1 cellular context compared by ENCODE assay signal in genomic region chr10:17923728-17924127, GRCh38.
TF ChIP-seq lines count a peak whose summit lies in the region.

No MANE protein-coding gene starts in this region.

TF ChIP-seq in HepG2, 621 proteins besides CTCF, POLR2A, EP300 and RAD21 (continued from another document):
- TF ChIP-seq, protein P1, sequence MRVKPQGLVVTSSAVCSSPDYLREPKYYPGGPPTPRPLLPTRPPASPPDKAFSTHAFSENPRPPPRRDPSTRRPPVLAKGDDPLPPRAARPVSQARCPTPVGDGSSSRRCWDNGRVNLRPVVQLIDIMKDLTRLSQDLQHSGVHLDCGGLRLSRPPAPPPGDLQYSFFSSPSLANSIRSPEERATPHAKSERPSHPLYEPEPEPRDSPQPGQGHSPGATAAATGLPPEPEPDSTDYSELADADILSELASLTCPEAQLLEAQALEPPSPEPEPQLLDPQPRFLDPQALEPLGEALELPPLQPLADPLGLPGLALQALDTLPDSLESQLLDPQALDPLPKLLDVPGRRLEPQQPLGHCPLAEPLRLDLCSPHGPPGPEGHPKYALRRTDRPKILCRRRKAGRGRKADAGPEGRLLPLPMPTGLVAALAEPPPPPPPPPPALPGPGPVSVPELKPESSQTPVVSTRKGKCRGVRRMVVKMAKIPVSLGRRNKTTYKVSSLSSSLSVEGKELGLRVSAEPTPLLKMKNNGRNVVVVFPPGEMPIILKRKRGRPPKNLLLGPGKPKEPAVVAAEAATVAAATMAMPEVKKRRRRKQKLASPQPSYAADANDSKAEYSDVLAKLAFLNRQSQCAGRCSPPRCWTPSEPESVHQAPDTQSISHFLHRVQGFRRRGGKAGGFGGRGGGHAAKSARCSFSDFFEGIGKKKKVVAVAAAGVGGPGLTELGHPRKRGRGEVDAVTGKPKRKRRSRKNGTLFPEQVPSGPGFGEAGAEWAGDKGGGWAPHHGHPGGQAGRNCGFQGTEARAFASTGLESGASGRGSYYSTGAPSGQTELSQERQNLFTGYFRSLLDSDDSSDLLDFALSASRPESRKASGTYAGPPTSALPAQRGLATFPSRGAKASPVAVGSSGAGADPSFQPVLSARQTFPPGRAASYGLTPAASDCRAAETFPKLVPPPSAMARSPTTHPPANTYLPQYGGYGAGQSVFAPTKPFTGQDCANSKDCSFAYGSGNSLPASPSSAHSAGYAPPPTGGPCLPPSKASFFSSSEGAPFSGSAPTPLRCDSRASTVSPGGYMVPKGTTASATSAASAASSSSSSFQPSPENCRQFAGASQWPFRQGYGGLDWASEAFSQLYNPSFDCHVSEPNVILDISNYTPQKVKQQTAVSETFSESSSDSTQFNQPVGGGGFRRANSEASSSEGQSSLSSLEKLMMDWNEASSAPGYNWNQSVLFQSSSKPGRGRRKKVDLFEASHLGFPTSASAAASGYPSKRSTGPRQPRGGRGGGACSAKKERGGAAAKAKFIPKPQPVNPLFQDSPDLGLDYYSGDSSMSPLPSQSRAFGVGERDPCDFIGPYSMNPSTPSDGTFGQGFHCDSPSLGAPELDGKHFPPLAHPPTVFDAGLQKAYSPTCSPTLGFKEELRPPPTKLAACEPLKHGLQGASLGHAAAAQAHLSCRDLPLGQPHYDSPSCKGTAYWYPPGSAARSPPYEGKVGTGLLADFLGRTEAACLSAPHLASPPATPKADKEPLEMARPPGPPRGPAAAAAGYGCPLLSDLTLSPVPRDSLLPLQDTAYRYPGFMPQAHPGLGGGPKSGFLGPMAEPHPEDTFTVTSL (CRISPR knock-in tag; IDR thresholded peaks at IDR 0.05; ENCODE audit: borderline replicate concordance), result no peak
- TF ChIP-seq ATF7-NPFF (CRISPR knock-in tag; IDR thresholded peaks at IDR 0.05; ENCODE audit: low read depth) (no peak), ZNF382 (CRISPR knock-in tag; IDR thresholded peaks at IDR 0.05; ENCODE audit: borderline replicate concordance) (no peak), ZBTB39 (CRISPR knock-in tag; IDR thresholded peaks at IDR 0.05) (no peak), SMARCE1 (IDR thresholded peaks at IDR 0.05; ENCODE audit: borderline replicate concordance) (no peak), ZNF274 (CRISPR knock-in tag; IDR thresholded peaks at IDR 0.05) (no peak), NR2F1 (CRISPR knock-in tag; IDR thresholded peaks at IDR 0.05) (no peak), GABPA (IDR thresholded peaks at IDR 0.05; ENCODE audit: low read depth, low read length) (no peak), GABPA (CRISPR knock-in tag; IDR thresholded peaks at IDR 0.05; ENCODE audit: low read depth) (no peak), ZNF124 (CRISPR knock-in tag; IDR thresholded peaks at IDR 0.05) (no peak), EEA1 (CRISPR knock-in tag; IDR thresholded peaks at IDR 0.05; ENCODE audit: borderline replicate concordance) (no peak), GATAD2A (CRISPR knock-in tag; IDR thresholded peaks at IDR 0.05) (no peak), GATAD1 (CRISPR knock-in tag; IDR thresholded peaks at IDR 0.05) (no peak), ZNF331 (CRISPR knock-in tag; IDR thresholded peaks at IDR 0.05) (no peak)
- TF ChIP-seq, protein P2, sequence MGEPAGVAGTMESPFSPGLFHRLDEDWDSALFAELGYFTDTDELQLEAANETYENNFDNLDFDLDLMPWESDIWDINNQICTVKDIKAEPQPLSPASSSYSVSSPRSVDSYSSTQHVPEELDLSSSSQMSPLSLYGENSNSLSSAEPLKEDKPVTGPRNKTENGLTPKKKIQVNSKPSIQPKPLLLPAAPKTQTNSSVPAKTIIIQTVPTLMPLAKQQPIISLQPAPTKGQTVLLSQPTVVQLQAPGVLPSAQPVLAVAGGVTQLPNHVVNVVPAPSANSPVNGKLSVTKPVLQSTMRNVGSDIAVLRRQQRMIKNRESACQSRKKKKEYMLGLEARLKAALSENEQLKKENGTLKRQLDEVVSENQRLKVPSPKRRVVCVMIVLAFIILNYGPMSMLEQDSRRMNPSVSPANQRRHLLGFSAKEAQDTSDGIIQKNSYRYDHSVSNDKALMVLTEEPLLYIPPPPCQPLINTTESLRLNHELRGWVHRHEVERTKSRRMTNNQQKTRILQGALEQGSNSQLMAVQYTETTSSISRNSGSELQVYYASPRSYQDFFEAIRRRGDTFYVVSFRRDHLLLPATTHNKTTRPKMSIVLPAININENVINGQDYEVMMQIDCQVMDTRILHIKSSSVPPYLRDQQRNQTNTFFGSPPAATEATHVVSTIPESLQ (CRISPR knock-in tag; conservative IDR thresholded peaks at IDR 0.05), result no peak
